10 cellular contexts compared by ENCODE assay signal in genomic region chr14:75523771-75524171, GRCh38. TPM values are rescaled to one million over a fixed set of nuclear protein-coding genes. Genes with fewer than 3 reads are reported as not detected.
A peak's percentile ranks its signal among the peaks of the same experiment; 100 is the strongest.
DNase-seq lines count a peak whose midpoint lies in the region; ATAC-seq and TF ChIP-seq lines count a peak whose summit lies in the region.
"Had no signal": no experiment of that assay in that cellular context is flagged by ENCODE, and none has a peak within 500 bp of the region (broad histone marks: within the 10 kb centered on the region; RNA-seq: fewer than 3 reads in every experiment).

No MANE protein-coding gene starts in this region.

- TF ChIP-seq CTCF in AG10803 (conservative IDR thresholded peaks at IDR 0.05; ENCODE audit: low read length) (no peak), right lobe of liver (IDR thresholded peaks at IDR 0.05) (no peak)

- H3K27me3 Mint-ChIP-seq in activated naive CD4-positive, alpha-beta T cell treated with anti-CD3 and anti-CD28 coated beads, Interleukin-2, amount 50 U/mL, for 24 hours: no peaks in the 10 kb centered on the region

- H3K4me3 Mint-ChIP-seq in activated naive CD4-positive, alpha-beta T cell treated with anti-CD3 and anti-CD28 coated beads, Interleukin-2, amount 50 U/mL, for 24 hours: peak overlapping the region; percentile 100

- H3K27ac Mint-ChIP-seq in activated naive CD4-positive, alpha-beta T cell treated with anti-CD3 and anti-CD28 coated beads, Interleukin-2, amount 50 U/mL, for 24 hours: peak overlapping the region; percentile 100

- ATAC-seq in right lobe of liver (peak; percentile 41 to 65 (median 46)), GM19452 (IDR thresholded peaks at IDR 0.05; ENCODE audit: unreplicated experiment) (no peak), HG02870 (IDR thresholded peaks at IDR 0.05; ENCODE audit: unreplicated experiment) (no peak)

- peaks cover 90% of the 10 kb centered on the region for H3K4me1 Mint-ChIP-seq in activated naive CD4-positive, alpha-beta T cell treated with anti-CD3 and anti-CD28 coated beads, Interleukin-2, amount 50 U/mL, for 24 hours

- H3K4me3 ChIP-seq in AG10803 (ENCODE audit: low read length): no peak overlapping the region
- no peak overlapping the region for H3K4me3 ChIP-seq in GM23248
- no peak overlapping the region for H3K4me3 ChIP-seq in right lobe of liver

- 67 to 70% methylated on average over 3 of the region's 3 CpGs for WGBS in GM23248 (ENCODE audit: low coverage in 1 of 2, low lambda C conversion rate in 2 of 2, missing lambda C conversion rate in 2 of 2), 2 experiments
- WGBS in right lobe of liver (ENCODE audit: insufficient coverage, low coverage, low lambda C conversion rate, missing lambda C conversion rate): 83% methylated on average over 2 of the region's 3 CpGs

- H3K9ac ChIP-seq in GM23248: no peak overlapping the region

- H4K20me1 ChIP-seq in GM23248 (ENCODE audit: insufficient read depth): no peaks in the 10 kb centered on the region

- no peaks in the 10 kb centered on the region for H3K36me3 ChIP-seq in GM23248 (ENCODE audit: low read depth)
- H3K36me3 ChIP-seq in right lobe of liver: no peaks in the 10 kb centered on the region

- peak; percentile 8 for DNase-seq in AG10803 (ENCODE audit: low read depth)
- peak; percentile 32 for DNase-seq in GM23248
- no peak for DNase-seq in right lobe of liver
- no peak for DNase-seq in NCI-H146 treated with DMSO at 0.1 percent for 48 hours (lab: John Stamatoyannopoulos, UW; ENCODE audit: unreplicated experiment)
- DNase-seq in kidney glomerular epithelial cell (lab: John Stamatoyannopoulos, UW): no peak
- DNase-seq: DMS53, NCI-H2107 had no signal

- no peaks in the 10 kb centered on the region for H3K79me2 ChIP-seq in GM23248 (ENCODE audit: insufficient read depth)

- intact Hi-C loops in right lobe of liver (cut with DNase I): no loop called here

- H3K27me3 ChIP-seq in GM23248 (replicated peaks; ENCODE audit: insufficient read depth): no peaks in the 10 kb centered on the region
- no peaks in the 10 kb centered on the region for H3K27me3 ChIP-seq in right lobe of liver

- peaks cover 40% of the 10 kb centered on the region for H3K36me3 Mint-ChIP-seq in activated naive CD4-positive, alpha-beta T cell treated with anti-CD3 and anti-CD28 coated beads, Interleukin-2, amount 50 U/mL, for 24 hours

- no peak overlapping the region for H3K27ac ChIP-seq in GM23248
- H3K27ac ChIP-seq in right lobe of liver: no peak overlapping the region

- 0 out of 2 replicates have a peak, but pooled peaks cover 7% of the 10 kb centered on the region for H3F3A ChIP-seq in GM23248 (ENCODE audit: insufficient read depth)

- H3K4me1 ChIP-seq in GM23248 (ENCODE audit: insufficient read depth): no peaks in the 10 kb centered on the region
- no peaks in the 10 kb centered on the region for H3K4me1 ChIP-seq in right lobe of liver

- peaks cover 8% of the 10 kb centered on the region for H3K9me3 Mint-ChIP-seq in activated naive CD4-positive, alpha-beta T cell treated with anti-CD3 and anti-CD28 coated beads, Interleukin-2, amount 50 U/mL, for 24 hours

- no peak overlapping the region for H2AFZ ChIP-seq in GM23248

- H3K9me2 ChIP-seq in GM23248 (ENCODE audit: insufficient read depth): no peaks in the 10 kb centered on the region

- H3K9me3 ChIP-seq in GM23248 (ENCODE audit: low read depth): no peaks in the 10 kb centered on the region
- no peaks in the 10 kb centered on the region for H3K9me3 ChIP-seq in right lobe of liver

- in situ Hi-C loops in GM23248 (cut with MboI): no loop called here

- H3K4me2 ChIP-seq in GM23248 (ENCODE audit: unreplicated experiment): no peak overlapping the region

- TF ChIP-seq POLR2A in right lobe of liver (IDR thresholded peaks at IDR 0.05): no peak

RNA-seq across cellular contexts. Expression of gene BATF, which starts 1.5 kb away (rescaled TPM):
- total RNA-seq in GM23248 (2014; rRNA removed; shearing (Covaris generic)): not detected in 2 replicates
- 0.56 TPM in 1 of 2 replicates, not detected in the other for polyA plus RNA-seq in GM23248 (2016; fragmentation: Nextera tagmentation; extraction: Ambion mirVana)
- 10 to 100 TPM in 2 of 6 experiments, 1 to 10 TPM in 1, under 1 TPM in 3; 0.24 to 10.4 (median 0.87) TPM for total RNA-seq in right lobe of liver

RNA-seq across cellular contexts. Expression of gene FLVCR2, which starts 54.6 kb away (rescaled TPM):
- total RNA-seq in GM23248 (2014; rRNA removed; shearing (Covaris generic)): not detected in 2 replicates
- polyA plus RNA-seq in GM23248 (2016; fragmentation: Nextera tagmentation; extraction: Ambion mirVana): 0.33 TPM in 1 of 2 replicates, not detected in the other
- 10 to 100 TPM; 17.0 to 42.8 (median 27.8) TPM for total RNA-seq in right lobe of liver

Comparison
In these comparisons a context has a peak if more than half of its experiments do, and no peak if none do; other contexts are left out.
1. DNase-seq: peak in AG10803 (single experiment) and GM23248 (single experiment); none in right lobe of liver (0 of 3), NCI-H146 treated with DMSO at 0.1 percent for 48 hours (single experiment) and kidney glomerular epithelial cell (single experiment).
2. ATAC-seq: peak in right lobe of liver (4 of 4); none in GM19452 (single experiment) and HG02870 (single experiment).
3. RNA of gene FLVCR2, which starts 54.6 kb away (total RNA-seq): 17.0 to 42.8 TPM in right lobe of liver; not detected in GM23248; every median in the first group is over 10 times any median in the second.